ENCODE assay signal across 31 cellular contexts in the genomic region with DNA sequence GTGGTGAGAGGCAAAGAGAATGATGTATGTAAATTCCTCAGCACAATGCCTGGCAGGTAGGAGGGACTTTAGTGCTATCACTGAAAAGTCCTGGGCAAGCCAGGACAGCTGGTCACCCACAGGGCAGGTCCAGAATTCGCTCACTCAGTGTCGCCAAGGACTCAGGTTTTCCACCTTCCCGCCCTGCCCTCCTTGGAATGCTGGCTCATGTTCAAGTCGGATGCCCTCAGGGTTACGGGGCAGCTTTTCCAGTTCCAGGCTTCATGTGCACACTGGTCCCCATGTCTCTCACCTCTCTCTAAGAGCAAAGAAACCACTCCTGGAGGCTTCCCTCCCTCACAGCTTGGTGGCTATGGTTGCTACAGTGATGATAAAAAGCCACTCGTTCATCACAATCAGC. TPM values are rescaled to one million over a fixed set of nuclear protein-coding genes. Genes with fewer than 3 reads are reported as not detected.
A peak's percentile ranks its signal among the peaks of the same experiment; 100 is the strongest.
DNase-seq lines count a peak whose midpoint lies in the region; ATAC-seq, FAIRE-seq and TF ChIP-seq lines count a peak whose summit lies in the region.
"Had no signal": no experiment of that assay in that cellular context is flagged by ENCODE, and none has a peak within 500 bp of the region (broad histone marks: within the 10 kb centered on the region; RNA-seq: fewer than 3 reads in every experiment).

No MANE protein-coding gene starts in this region.

- ATAC-seq in HepG2, result peak; percentile 28; the same call in 2 of the 3 replicates
- no peak for ATAC-seq in right lobe of liver
- peak; percentile 83 for ATAC-seq in esophagus mucosa
- ATAC-seq: left cardiac atrium; stimulated activated naive CD8-positive, alpha-beta T cell treated with anti-CD3 and anti-CD28 coated beads, Interleukin-15, amount 100 ng/mL, for 72 hours; T-helper 17 cell had no signal

- H3K9me3 ChIP-seq in HepG2 (ENCODE audit: low read length) (no peaks in the 10 kb centered on the region), right lobe of liver (no peaks in the 10 kb centered on the region)
- H3K9me3 ChIP-seq: adrenal gland, SK-N-SH, tibial artery had no signal

- TF ChIP-seq CTCF in HepG2 (CRISPR knock-in tag; IDR thresholded peaks at IDR 0.05) (no peak), right lobe of liver (IDR thresholded peaks at IDR 0.05) (no peak)

- H2AFZ ChIP-seq in HepG2 (ENCODE audit: low read length), result no peak overlapping the region
- H2AFZ ChIP-seq: parathyroid adenoma had no signal

- peaks cover 17% of the 10 kb centered on the region for H3K4me1 ChIP-seq in HepG2 (ENCODE audit: insufficient read depth, low read length)
- no peaks in the 10 kb centered on the region for H3K4me1 ChIP-seq in right lobe of liver
- no peaks in the 10 kb centered on the region for H3K4me1 ChIP-seq in mesendoderm (ENCODE audit: control insufficient read depth, low read depth, low read length)
- H3K4me1 ChIP-seq: adrenal gland, parathyroid adenoma, tibial artery had no signal

- H4K5ac ChIP-seq in mesendoderm (ENCODE audit: low read length), result no peak overlapping the region

- H3K4me3 ChIP-seq in HepG2 (replicated peaks in 1 of 3; ENCODE audit: insufficient read depth in 1 of 3, low read depth in 2 of 3, low read length in 3 of 3) (no peak overlapping the region), right lobe of liver (no peak overlapping the region), mesendoderm (ENCODE audit: low read length) (no peak overlapping the region)
- H3K4me3 ChIP-seq: adrenal gland, tibial artery had no signal

- in situ Hi-C loops in HepG2 (cut with HindIII; ENCODE audit: extremely low pct_ligation_motif_present, low pct_unique_long_range_greater_than_20kb), result loop anchor here (5.0 to 10.0 kb wide), 2 partner anchors 227 to 334 kb away; no protein-coding TSS in a partner anchor

- POLR2A ChIA-PET in HepG2 (lab: Yijun Ruan, JAX), result interaction anchor here (0.8 kb wide), 1 partner anchor 13 kb away, joined by 3 read pairs; no protein-coding TSS in a partner anchor

- no peak overlapping the region for H2BK15ac ChIP-seq in mesendoderm (replicated peaks; ENCODE audit: low read depth)

- H4K8ac ChIP-seq in mesendoderm (ENCODE audit: low read depth, low read length), result no peak overlapping the region

- H3K9ac ChIP-seq in HepG2 (ENCODE audit: insufficient read depth, low read depth, low read length) (no peak overlapping the region), mesendoderm (ENCODE audit: low read length) (no peak overlapping the region)
- H3K9ac ChIP-seq: parathyroid adenoma, SK-N-SH had no signal

- H3K27ac ChIP-seq in HepG2 (ENCODE audit: extremely low read length, insufficient read depth, low read length), result no peak overlapping the region
- no peak overlapping the region for H3K27ac ChIP-seq in right lobe of liver
- H3K27ac ChIP-seq in mesendoderm (ENCODE audit: low read depth, low read length), result no peak overlapping the region
- H3K27ac ChIP-seq: adrenal gland, brain microvascular endothelial cell, parathyroid adenoma, tibial artery had no signal

- no peak overlapping the region for H3K18ac ChIP-seq in mesendoderm (ENCODE audit: low read length)

- H3K4ac ChIP-seq in mesendoderm (ENCODE audit: low read depth, low read length), result no peak overlapping the region

- H3K36me3 ChIP-seq in HepG2 (replicated peaks in 1 of 2; ENCODE audit: control insufficient read depth in 1 of 2, insufficient read depth in 2 of 2, low read length in 2 of 2) (no peaks in the 10 kb centered on the region), right lobe of liver (no peaks in the 10 kb centered on the region), mesendoderm (ENCODE audit: control insufficient read depth, insufficient read depth, low read length) (no peaks in the 10 kb centered on the region)
- H3K36me3 ChIP-seq: adrenal gland, brain microvascular endothelial cell, tibial artery had no signal

- no peak for FAIRE-seq in HepG2 (lab: Jason Lieb, UNC)
- FAIRE-seq: GM18507, HTR-8/SVneo had no signal

- no peak for TF ChIP-seq RAD21 in HepG2 (CRISPR knock-in tag; IDR thresholded peaks at IDR 0.05)

- H3K79me1 ChIP-seq in mesendoderm (ENCODE audit: low read length), result no peaks in the 10 kb centered on the region

- TF ChIP-seq POLR2A in HepG2 (IDR thresholded peaks at IDR 0.05; ENCODE audit: insufficient read depth in 1 of 2, low read depth in 2 of 2, low read length in 2 of 2), result no peak
- no peak for TF ChIP-seq POLR2A in right lobe of liver (IDR thresholded peaks at IDR 0.05)

- intact Hi-C loops in HepG2 (cut with micrococcal nuclease; ENCODE audit: unreplicated experiment), result loop anchor here (2.0 to 10.0 kb wide), 4 partner anchors 30 to 634 kb away; partner anchors contain the start of gene RAB20
- intact Hi-C loops in right lobe of liver (cut with DNase I), result loop anchor here (10.0 kb wide), 2 partner anchors 224 to 454 kb away; no protein-coding TSS in a partner anchor

- TF ChIP-seq EP300 in HepG2 (IDR thresholded peaks at IDR 0.05; ENCODE audit: low read depth in 2 of 2, low read length in 2 of 2) (no peak), HepG2 (CRISPR knock-in tag; IDR thresholded peaks at IDR 0.05; ENCODE audit: borderline replicate concordance) (no peak)

- DNase-seq in HepG2 (ENCODE audit: low spot score) (no peak), right lobe of liver (no peak), mesendoderm (peak; percentile 32), GM19238 (ENCODE audit: insufficient read length, low spot score) (no peak), NCI-H2196 treated with DMSO at 0.1 percent for 48 hours (lab: John Stamatoyannopoulos, UW; ENCODE audit: unreplicated experiment) (no peak), GM03348 (ENCODE audit: low spot score) (no peak)
- no peak for DNase-seq in activated effector memory CD4-positive, alpha-beta T cell treated with anti-CD3 and anti-CD28 coated beads, Interleukin-2, amount 50 U/mL, for 16 hours
- DNase-seq: 8988T; activated naive CD4-positive, alpha-beta T cell treated with Interleukin-2 at 50 U/mL for 16 hours; activated T-cell treated with anti-CD3 and anti-CD28 coated beads, Interleukin-2, amount 50 U/mL, for 48 hours; adrenal gland; AML-193; brain microvascular endothelial cell; CD8-positive, alpha-beta memory T cell; cortex of kidney; DMS53; GDM1; left cardiac atrium; NCI-H1105 treated with DMSO at 0.1 percent for 48 hours; NCI-H2029 treated with DMSO at 0.1 percent for 48 hours; NCI-H226; NCI-H748 treated with DMSO at 0.1 percent for 48 hours; right cardiac atrium; SK-N-SH; stimulated activated naive CD8-positive, alpha-beta T cell treated with anti-CD3 and anti-CD28 coated beads, Interleukin-15, amount 100 ng/mL, for 72 hours; T-helper 17 cell; tibial artery had no signal

- H4K20me1 ChIP-seq in HepG2 (ENCODE audit: insufficient read depth, low read length), result no peaks in the 10 kb centered on the region

- WGBS in HepG2 (ENCODE audit: low lambda C conversion rate), result 65% methylated on average over 4 of the region's 6 CpGs
- 60% methylated on average over 1 of the region's 6 CpGs for WGBS in right lobe of liver (ENCODE audit: insufficient coverage, low coverage, low lambda C conversion rate, missing lambda C conversion rate)
- no CpG with 5 or more reads among the region's 6 CpGs for WGBS in mesendoderm (ENCODE audit: extremely low coverage, insufficient coverage, low lambda C conversion rate)

- H3K23ac ChIP-seq in mesendoderm (ENCODE audit: low read length), result no peak overlapping the region

- H2BK5ac ChIP-seq in mesendoderm (ENCODE audit: low read length), result no peak overlapping the region

- no peak overlapping the region for H2BK120ac ChIP-seq in mesendoderm (ENCODE audit: low read depth, low read length)

- no TSS peak for BruUV-seq in HepG2 (replicated peaks; lab: Mats Ljungman, UMichigan)

- CTCF ChIA-PET in HepG2 (lab: Yijun Ruan, JAX; ENCODE audit: low intra/inter-chr PET ratio, low total read pairs), result no interaction called here

- H3K27me3 ChIP-seq in HepG2 (ENCODE audit: control insufficient read depth in 1 of 2, insufficient read depth in 2 of 2, low read length in 2 of 2) (no peaks in the 10 kb centered on the region), right lobe of liver (no peaks in the 10 kb centered on the region), mesendoderm (ENCODE audit: insufficient read depth, low read length, poor library complexity) (no peaks in the 10 kb centered on the region)
- H3K27me3 ChIP-seq: adrenal gland, brain microvascular endothelial cell, tibial artery had no signal

- no peaks in the 10 kb centered on the region for H3K79me2 ChIP-seq in HepG2 (ENCODE audit: insufficient read depth, low read length)
- H3K79me2 ChIP-seq in mesendoderm (ENCODE audit: control insufficient read depth, insufficient read depth, low read length), result no peaks in the 10 kb centered on the region
- H3K79me2 ChIP-seq: parathyroid adenoma had no signal

- H3K4me2 ChIP-seq in HepG2 (ENCODE audit: low read depth, low read length) (peak overlapping the region; percentile 14; the same call in 1 of the 2 replicates), mesendoderm (ENCODE audit: low read length) (no peak overlapping the region)
- H3K4me2 ChIP-seq: SK-N-SH had no signal

- no peak overlapping the region for H2AK5ac ChIP-seq in mesendoderm (ENCODE audit: low read length)

- H3K56ac ChIP-seq in mesendoderm (ENCODE audit: low read length), result no peak overlapping the region

RNA-seq across cellular contexts. Expression of gene NAXD, which starts 24.8 kb away (rescaled TPM):
- total RNA-seq in HepG2 (2016; rRNA removed; fragmentation: Illumina TruSeq; extraction: Trizol) (18.5 and 19.0 TPM in 2 replicates), right lobe of liver (10 to 100 TPM; 24.2 to 41.9 (median 29.9) TPM), esophagus mucosa (21.4 TPM)
- total RNA-seq in HepG2 (2016; cell fraction: cytosol; rRNA removed; fragmentation: Illumina TruSeq; extraction: Trizol; ENCODE audit: low read depth), result 5.5 and 6.3 TPM in 2 replicates
- 18.9 and 19.7 TPM in 2 replicates for total RNA-seq in HepG2 (2016; cell fraction: insoluble cytoplasmic fraction; rRNA removed; fragmentation: Illumina TruSeq; extraction: Trizol)
- 12.5 and 13.8 TPM in 2 replicates for total RNA-seq in HepG2 (2016; cell fraction: membrane; rRNA removed; fragmentation: Illumina TruSeq; extraction: Trizol)
- total RNA-seq in HepG2 (2016; cell fraction: nucleus; rRNA removed; fragmentation: Illumina TruSeq; extraction: Trizol), result 20.9 and 21.0 TPM in 2 replicates
- polyA plus RNA-seq in HepG2 (2011; rRNA removed), result 23.2 and 27.0 TPM in 2 replicates
- 24.7 and 25.6 TPM in 2 replicates for polyA plus RNA-seq in HepG2 (2011; cell fraction: cytosol; rRNA removed)
- 81.1 and 85.3 TPM in 2 replicates for polyA plus RNA-seq in HepG2 (2011; cell fraction: nucleus; rRNA removed)
- polyA plus RNA-seq in HepG2 (2012), result 18.2 and 22.0 TPM in 2 replicates
- 5.1 and 5.8 TPM in 2 replicates for polyA plus RNA-seq in HepG2 (2016; cell fraction: cytosol; fragmentation: Illumina TruSeq; extraction: Trizol; ENCODE audit: low read depth)
- polyA plus RNA-seq in HepG2 (2016; cell fraction: insoluble cytoplasmic fraction; fragmentation: Illumina TruSeq; extraction: Trizol; ENCODE audit: low read depth), result 18.8 and 20.5 TPM in 2 replicates
- 10.7 and 10.9 TPM in 2 replicates for polyA plus RNA-seq in HepG2 (2016; cell fraction: membrane; fragmentation: Illumina TruSeq; extraction: Trizol; ENCODE audit: low read depth)
- 43.2 and 44.7 TPM in 2 replicates for polyA plus RNA-seq in HepG2 (2016; cell fraction: nucleus; fragmentation: Illumina TruSeq; extraction: Trizol; ENCODE audit: insufficient read depth, low read depth)
- polyA minus RNA-seq in HepG2 (2011; rRNA and poly(A)+ RNA removed; ENCODE audit: low replicate concordance), result 19.3 and 20.3 TPM in 2 replicates
- 4.0 and 5.5 TPM in 2 replicates for polyA minus RNA-seq in HepG2 (2011; cell fraction: cytosol; rRNA and poly(A)+ RNA removed)
- polyA minus RNA-seq in HepG2 (2011; cell fraction: nucleus; rRNA and poly(A)+ RNA removed), result 19.4 and 22.9 TPM in 2 replicates
- 22.1 TPM for polyA plus RNA-seq in mesendoderm (2013, experiment 1 of 2)
- 22.1 TPM for polyA plus RNA-seq in mesendoderm (2013, experiment 2 of 2)

RNA-seq across cellular contexts. Expression of gene RAB20, which starts 29.1 kb away (rescaled TPM):
- 15.2 and 15.6 TPM in 2 replicates for total RNA-seq in HepG2 (2016; rRNA removed; fragmentation: Illumina TruSeq; extraction: Trizol)
- 5.8 and 6.2 TPM in 2 replicates for total RNA-seq in HepG2 (2016; cell fraction: cytosol; rRNA removed; fragmentation: Illumina TruSeq; extraction: Trizol; ENCODE audit: low read depth)
- total RNA-seq in HepG2 (2016; cell fraction: insoluble cytoplasmic fraction; rRNA removed; fragmentation: Illumina TruSeq; extraction: Trizol), result 13.5 and 15.3 TPM in 2 replicates
- total RNA-seq in HepG2 (2016; cell fraction: membrane; rRNA removed; fragmentation: Illumina TruSeq; extraction: Trizol), result 12.0 and 13.1 TPM in 2 replicates
- 6.5 and 7.9 TPM in 2 replicates for total RNA-seq in HepG2 (2016; cell fraction: nucleus; rRNA removed; fragmentation: Illumina TruSeq; extraction: Trizol)
- 27.3 and 30.5 TPM in 2 replicates for polyA plus RNA-seq in HepG2 (2011; rRNA removed)
- 28.4 and 39.0 TPM in 2 replicates for polyA plus RNA-seq in HepG2 (2011; cell fraction: cytosol; rRNA removed)
- polyA plus RNA-seq in HepG2 (2011; cell fraction: nucleus; rRNA removed), result 12.0 and 13.8 TPM in 2 replicates
- polyA plus RNA-seq in HepG2 (2012), result 14.6 and 20.9 TPM in 2 replicates
- 4.5 and 5.9 TPM in 2 replicates for polyA plus RNA-seq in HepG2 (2016; cell fraction: cytosol; fragmentation: Illumina TruSeq; extraction: Trizol; ENCODE audit: low read depth)
- 13.3 and 15.2 TPM in 2 replicates for polyA plus RNA-seq in HepG2 (2016; cell fraction: insoluble cytoplasmic fraction; fragmentation: Illumina TruSeq; extraction: Trizol; ENCODE audit: low read depth)
- polyA plus RNA-seq in HepG2 (2016; cell fraction: membrane; fragmentation: Illumina TruSeq; extraction: Trizol; ENCODE audit: low read depth), result 7.5 and 8.5 TPM in 2 replicates
- 9.6 and 9.8 TPM in 2 replicates for polyA plus RNA-seq in HepG2 (2016; cell fraction: nucleus; fragmentation: Illumina TruSeq; extraction: Trizol; ENCODE audit: insufficient read depth, low read depth)
- polyA minus RNA-seq in HepG2 (2011; rRNA and poly(A)+ RNA removed; ENCODE audit: low replicate concordance), result 7.5 and 23.0 TPM in 2 replicates
- 12.6 and 15.1 TPM in 2 replicates for polyA minus RNA-seq in HepG2 (2011; cell fraction: cytosol; rRNA and poly(A)+ RNA removed)
- 8.2 TPM in 2 replicates for polyA minus RNA-seq in HepG2 (2011; cell fraction: nucleus; rRNA and poly(A)+ RNA removed)
- total RNA-seq in right lobe of liver, result 10 to 100 TPM; 12.5 to 47.2 (median 36.3) TPM
- total RNA-seq in esophagus mucosa, result 1.6 TPM
- 30.9 TPM for polyA plus RNA-seq in mesendoderm (2013, experiment 1 of 2)
- polyA plus RNA-seq in mesendoderm (2013, experiment 2 of 2), result 30.6 TPM

Comparison
In these comparisons a context has a peak if more than half of its experiments do, and no peak if none do; other contexts are left out.
1. ATAC-seq: peak in HepG2 (single experiment) and esophagus mucosa (single experiment); none in right lobe of liver (0 of 4).